ENCODE assay signal across 10 cellular contexts in genomic region chr5:151675225-151675955, GRCh38. TPM values are rescaled to one million over a fixed set of nuclear protein-coding genes. Genes with fewer than 3 reads are reported as not detected.
DNase-seq lines count a peak whose midpoint lies in the region; ATAC-seq and TF ChIP-seq lines count a peak whose summit lies in the region.
"Had no signal": no experiment of that assay in that cellular context is flagged by ENCODE, and none has a peak within 500 bp of the region (broad histone marks: within the 10 kb centered on the region; RNA-seq: fewer than 3 reads in every experiment).

No MANE protein-coding gene starts in this region.

- H3K27ac Mint-ChIP-seq in type B pancreatic cell: peak overlapping the region; percentile 1
- H3K27ac Mint-ChIP-seq: activated naive CD8-positive, alpha-beta T cell treated with anti-CD3 and anti-CD28 coated beads for 36 hours; IgD-negative memory B cell; natural killer cell had no signal

- H3K27ac ChIP-seq in MM.1S (ENCODE audit: low read length): no peak overlapping the region

- H3K4me1 Mint-ChIP-seq in type B pancreatic cell (ENCODE audit: unreplicated experiment): peaks cover 42% of the 10 kb centered on the region
- H3K4me1 Mint-ChIP-seq: IgD-negative memory B cell, natural killer cell had no signal

- H3K4me3 Mint-ChIP-seq in type B pancreatic cell: no peak overlapping the region
- H3K4me3 Mint-ChIP-seq: activated naive CD8-positive, alpha-beta T cell treated with anti-CD3 and anti-CD28 coated beads for 36 hours; IgD-negative memory B cell; natural killer cell had no signal

- no peaks in the 10 kb centered on the region for H3K4me1 ChIP-seq in MM.1S (ENCODE audit: low read length)

- no peaks in the 10 kb centered on the region for H3K27me3 Mint-ChIP-seq in type B pancreatic cell
- H3K27me3 Mint-ChIP-seq: activated naive CD8-positive, alpha-beta T cell treated with anti-CD3 and anti-CD28 coated beads for 36 hours had no signal

- DNase-seq in amniotic epithelial cell (ENCODE audit: low read depth): peak; percentile 82
- no peak for DNase-seq in left lobe of liver (ENCODE audit: low spot score)
- DNase-seq in type B pancreatic cell (ENCODE audit: extremely low spot score, unreplicated experiment): no peak
- no peak for DNase-seq in hippocampal formation (lab: John Stamatoyannopoulos, UW)
- DNase-seq in MM.1S: no peak
- no peak for DNase-seq in activated CD8-positive, alpha-beta memory T cell treated with anti-CD3 and anti-CD28 coated beads for 24 hours
- DNase-seq: activated naive CD8-positive, alpha-beta T cell treated with anti-CD3 and anti-CD28 coated beads for 36 hours; natural killer cell had no signal

- H3K4me2 ChIP-seq in MM.1S (ENCODE audit: low read depth, low read length): no peak overlapping the region

- H4K20me1 ChIP-seq in MM.1S (ENCODE audit: insufficient read depth, low read length): no peaks in the 10 kb centered on the region

- H3K4me3 ChIP-seq in MM.1S (ENCODE audit: low read length): no peak overlapping the region

- H3K9me3 ChIP-seq in MM.1S (replicated peaks; ENCODE audit: insufficient read depth, low read length): no peaks in the 10 kb centered on the region

- H3K9me3 Mint-ChIP-seq in type B pancreatic cell: no peaks in the 10 kb centered on the region
- H3K9me3 Mint-ChIP-seq: activated naive CD8-positive, alpha-beta T cell treated with anti-CD3 and anti-CD28 coated beads for 36 hours; IgD-negative memory B cell; natural killer cell had no signal

- ATAC-seq in HG02642 (IDR thresholded peaks at IDR 0.05; ENCODE audit: poor library complexity, unreplicated experiment) (peak; percentile 46), left lobe of liver (peak; percentile 42)
- ATAC-seq: natural killer cell had no signal

- H3F3A ChIP-seq in MM.1S (ENCODE audit: insufficient read depth, low read length): no peaks in the 10 kb centered on the region

- no peaks in the 10 kb centered on the region for H3K79me2 ChIP-seq in MM.1S (ENCODE audit: low read length)

- H3K9me2 ChIP-seq in MM.1S (replicated peaks; ENCODE audit: insufficient read depth, low read length): no peaks in the 10 kb centered on the region

- no peak overlapping the region for H3K9ac ChIP-seq in MM.1S (ENCODE audit: low read length)

- no peaks in the 10 kb centered on the region for H3K36me3 ChIP-seq in MM.1S (replicated peaks; ENCODE audit: insufficient read depth, low read length)

- peaks cover 35% of the 10 kb centered on the region for H3K36me3 Mint-ChIP-seq in type B pancreatic cell
- H3K36me3 Mint-ChIP-seq: activated naive CD8-positive, alpha-beta T cell treated with anti-CD3 and anti-CD28 coated beads for 36 hours; natural killer cell had no signal

- H3K27me3 ChIP-seq in MM.1S (replicated peaks; ENCODE audit: insufficient read depth, low read length): no peaks in the 10 kb centered on the region

- no peak overlapping the region for H2AFZ ChIP-seq in MM.1S (ENCODE audit: low read length)

- TF ChIP-seq CTCF in type B pancreatic cell (conservative IDR thresholded peaks at IDR 0.05) (no peak), MM.1S (IDR thresholded peaks at IDR 0.05; ENCODE audit: low read length) (no peak)

RNA-seq across cellular contexts. Expression of gene SPARC, which starts 11.3 kb away (rescaled TPM):
- total RNA-seq in left lobe of liver (90.7 TPM), type B pancreatic cell (ENCODE audit: low replicate concordance) (454 and 973 TPM in 2 replicates)
